11 cellular contexts compared by ENCODE assay signal in the genomic region with DNA sequence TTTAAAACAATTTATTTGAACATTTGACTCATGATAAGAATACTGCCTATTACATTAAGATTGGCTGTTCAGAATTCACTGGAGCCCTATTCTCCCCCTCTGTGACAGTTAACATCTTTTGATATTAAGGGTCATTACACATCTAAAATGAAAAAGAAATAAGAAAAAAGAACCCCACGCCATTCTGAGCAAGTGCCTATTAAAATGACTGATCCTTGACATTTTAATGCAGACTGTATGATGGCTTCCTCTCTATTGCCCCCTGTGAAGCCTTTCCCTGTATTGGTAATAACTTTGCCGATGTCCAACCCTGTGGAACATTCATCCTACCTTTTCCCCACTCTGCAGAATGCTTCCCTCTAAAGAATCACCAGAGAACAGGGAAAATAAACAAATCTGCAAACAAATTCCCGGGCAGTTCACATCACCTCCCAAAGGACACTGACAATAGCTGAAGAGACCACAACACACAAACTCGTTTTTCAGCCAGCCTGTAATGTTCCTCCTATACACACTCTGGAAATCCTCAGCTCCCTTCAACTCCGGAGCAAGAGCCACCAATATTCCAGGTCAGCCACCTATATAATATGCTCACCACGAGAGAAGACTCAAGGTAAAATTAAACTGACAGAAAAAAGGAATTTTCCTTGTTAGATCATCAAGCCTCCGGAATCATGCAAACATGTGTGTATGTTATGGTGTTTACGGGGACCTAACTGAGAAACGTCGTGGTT. TPM values are rescaled to one million over a fixed set of nuclear protein-coding genes. Genes with fewer than 3 reads are reported as not detected.
DNase-seq lines count a peak whose midpoint lies in the region; ATAC-seq, FAIRE-seq and TF ChIP-seq lines count a peak whose summit lies in the region.
"Had no signal": no experiment of that assay in that cellular context is flagged by ENCODE, and none has a peak within 500 bp of the region (broad histone marks: within the 10 kb centered on the region; RNA-seq: fewer than 3 reads in every experiment).

No MANE protein-coding gene starts in this region.

- H3K4me1 Mint-ChIP-seq in activated CD8-positive, alpha-beta T cell treated with anti-CD3 and anti-CD28 coated beads for 36 hours (ENCODE audit: low read depth) = peaks cover 59% of the 10 kb centered on the region

- CTCF ChIA-PET in HepG2 (lab: Yijun Ruan, JAX; ENCODE audit: low intra/inter-chr PET ratio, low total read pairs) = no interaction called here
- CTCF ChIA-PET in activated CD8-positive, alpha-beta T cell treated with anti-CD3 and anti-CD28 coated beads for 36 hours (lab: Charles Lee) = interaction anchor here (0.9 to 14.9 kb wide), 8 partner anchors 12 to 55 kb away, joined by 3 to 114 read pairs (median 6); no protein-coding TSS in a partner anchor

- TSS peak; percentile 35 for BruUV-seq in HepG2 (replicated peaks; lab: Mats Ljungman, UMichigan)

- in situ Hi-C loops in HepG2 (cut with HindIII; ENCODE audit: extremely low pct_ligation_motif_present, low pct_unique_long_range_greater_than_20kb) = no loop called here

- no peak for DNase-seq in HepG2 (ENCODE audit: low spot score)
- DNase-seq in right lobe of liver = no peak
- no peak for DNase-seq in activated CD8-positive, alpha-beta T cell treated with anti-CD3 and anti-CD28 coated beads for 36 hours
- no peak for DNase-seq in keratinocyte (ENCODE audit: low read depth, low spot score)
- DNase-seq in mucosa of gallbladder (ENCODE audit: low spot score) = no peak
- DNase-seq: stimulated activated CD4-positive, alpha-beta T cell treated with anti-CD3 and anti-CD28 coated beads, Interleukin-15, amount 100 ng/mL, for 24 hours; SW 1271 had no signal

- H3K9ac ChIP-seq in HepG2 (ENCODE audit: insufficient read depth, low read depth, low read length) = no peak overlapping the region
- H3K9ac ChIP-seq in keratinocyte (ENCODE audit: control insufficient read depth, extremely low read depth, insufficient read depth, low read length) = no peak overlapping the region

- H3K27ac Mint-ChIP-seq in activated CD8-positive, alpha-beta T cell treated with anti-CD3 and anti-CD28 coated beads for 36 hours = peak overlapping the region; percentile 83

- WGBS in HepG2 (ENCODE audit: low lambda C conversion rate) = 40% methylated on average over 10 of the region's 10 CpGs
- WGBS in right lobe of liver (ENCODE audit: insufficient coverage, low coverage, low lambda C conversion rate, missing lambda C conversion rate) = 66% methylated on average over 10 of the region's 10 CpGs

- H3K79me2 ChIP-seq in HepG2 (ENCODE audit: insufficient read depth, low read length) = peaks cover 21% of the 10 kb centered on the region
- H3K79me2 ChIP-seq in keratinocyte (ENCODE audit: control insufficient read depth, insufficient read depth, low read length) = peaks cover 50% of the 10 kb centered on the region

- H3K9me1 ChIP-seq in keratinocyte (ENCODE audit: control insufficient read depth, extremely low read depth, insufficient read depth, low read length) = peaks cover 2% of the 10 kb centered on the region

- no peaks in the 10 kb centered on the region for H3K9me3 ChIP-seq in HepG2 (ENCODE audit: low read length)
- no peaks in the 10 kb centered on the region for H3K9me3 ChIP-seq in right lobe of liver
- H3K9me3 ChIP-seq in keratinocyte (ENCODE audit: control insufficient read depth, low read depth, low read length) = no peaks in the 10 kb centered on the region

- H3K4me3 ChIP-seq in HepG2 (replicated peaks in 1 of 3; ENCODE audit: insufficient read depth in 1 of 3, low read depth in 2 of 3, low read length in 3 of 3) = peak overlapping the region in 2 of 3 experiments; percentile 77 to 86; a peak in 2 of 6 replicates
- no peak overlapping the region for H3K4me3 ChIP-seq in right lobe of liver
- H3K4me3 ChIP-seq in keratinocyte (ENCODE audit: control insufficient read depth in 2 of 3, extremely low read depth in 1 of 3, insufficient read depth in 2 of 3, low read depth in 1 of 3, low read length in 3 of 3) = peak overlapping the region in 1 of 3 experiments; percentile 78

- H2AFZ ChIP-seq in HepG2 (ENCODE audit: low read length) (no peak overlapping the region), keratinocyte (ENCODE audit: control insufficient read depth, low read length) (no peak overlapping the region)

- ATAC-seq in HepG2 (no peak), right lobe of liver (no peak), GM18511 (IDR thresholded peaks at IDR 0.05; ENCODE audit: unreplicated experiment) (no peak), GM21619 (IDR thresholded peaks at IDR 0.05; ENCODE audit: unreplicated experiment) (no peak), GM19395 (IDR thresholded peaks at IDR 0.05; ENCODE audit: unreplicated experiment) (no peak)
- no peak for ATAC-seq in activated CD8-positive, alpha-beta T cell treated with anti-CD3 and anti-CD28 coated beads for 36 hours

- H3K4me2 ChIP-seq in HepG2 (ENCODE audit: low read depth, low read length) (peak overlapping the region; percentile 99), keratinocyte (ENCODE audit: control insufficient read depth, extremely low read depth, insufficient read depth, low read depth, low read length) (peak overlapping the region; percentile 97)

- H3K27me3 ChIP-seq in HepG2 (ENCODE audit: control insufficient read depth in 1 of 2, insufficient read depth in 2 of 2, low read length in 2 of 2) (peaks cover 0 to 17% of the 10 kb centered on the region in 2 experiments; a peak in 1 of 5 replicates), right lobe of liver (no peaks in the 10 kb centered on the region), keratinocyte (ENCODE audit: control insufficient read depth, extremely low read depth, insufficient read depth, low read length) (no peaks in the 10 kb centered on the region)

- intact Hi-C loops in HepG2 (cut with micrococcal nuclease; ENCODE audit: unreplicated experiment) = loop anchor here (5.0 kb wide), 1 partner anchor 33 kb away; no protein-coding TSS in a partner anchor
- intact Hi-C loops in right lobe of liver (cut with DNase I) = no loop called here
- intact Hi-C loops in activated CD8-positive, alpha-beta T cell treated with anti-CD3 and anti-CD28 coated beads for 36 hours (cut with micrococcal nuclease) = loop anchor here (1.0 to 5.0 kb wide), 2 partner anchors 29 to 37 kb away; no protein-coding TSS in a partner anchor

- H3K36me3 Mint-ChIP-seq in activated CD8-positive, alpha-beta T cell treated with anti-CD3 and anti-CD28 coated beads for 36 hours (ENCODE audit: low read depth) = peaks cover 18% of the 10 kb centered on the region

- peak overlapping the region; percentile 83 for H3K4me3 Mint-ChIP-seq in activated CD8-positive, alpha-beta T cell treated with anti-CD3 and anti-CD28 coated beads for 36 hours

- no peak for TF ChIP-seq RAD21 in HepG2 (CRISPR knock-in tag; IDR thresholded peaks at IDR 0.05)

- TF ChIP-seq CTCF in HepG2 (CRISPR knock-in tag; IDR thresholded peaks at IDR 0.05) (no peak), right lobe of liver (IDR thresholded peaks at IDR 0.05) (no peak), keratinocyte (optimal IDR thresholded peaks at IDR 0.05 in 1 of 3, IDR thresholded peaks at IDR 0.05 in 1 of 3, conservative IDR thresholded peaks at IDR 0.05 in 1 of 3; ENCODE audit: extremely low read depth in 1 of 3, insufficient read depth in 2 of 3, low read length in 3 of 3) (no peak)
- TF ChIP-seq CTCF in activated CD8-positive, alpha-beta T cell treated with anti-CD3 and anti-CD28 coated beads for 36 hours (IDR thresholded peaks at IDR 0.05) = peak; percentile 13

- dilution Hi-C loops in keratinocyte (cut with MboI; ENCODE audit: extremely low pct_ligation_motif_present, low sequenced_read_pairs) = no loop called here

- no peaks in the 10 kb centered on the region for H3K36me3 ChIP-seq in HepG2 (replicated peaks in 1 of 2; ENCODE audit: control insufficient read depth in 1 of 2, insufficient read depth in 2 of 2, low read length in 2 of 2)
- H3K36me3 ChIP-seq in right lobe of liver = no peaks in the 10 kb centered on the region
- H3K36me3 ChIP-seq in keratinocyte (ENCODE audit: control insufficient read depth in 2 of 2, extremely low read depth in 1 of 2, insufficient read depth in 2 of 2, low read length in 2 of 2) = peaks cover 0 to 1% of the 10 kb centered on the region in 2 experiments

- H4K20me1 ChIP-seq in HepG2 (ENCODE audit: insufficient read depth, low read length) = no peaks in the 10 kb centered on the region; the same call in 1 of the 2 replicates
- peaks cover 6% of the 10 kb centered on the region for H4K20me1 ChIP-seq in keratinocyte (ENCODE audit: control insufficient read depth, extremely low read depth, insufficient read depth, low read length)

- TF ChIP-seq POLR2A in HepG2 (IDR thresholded peaks at IDR 0.05; ENCODE audit: insufficient read depth in 1 of 2, low read depth in 2 of 2, low read length in 2 of 2) = no peak
- no peak for TF ChIP-seq POLR2A in right lobe of liver (IDR thresholded peaks at IDR 0.05)

- H3K4me1 ChIP-seq in HepG2 (ENCODE audit: insufficient read depth, low read length) (peaks cover 70% of the 10 kb centered on the region), right lobe of liver (peaks cover 0 to 17% (median 4%) of the 10 kb centered on the region in 4 donors), keratinocyte (ENCODE audit: control insufficient read depth, extremely low read depth, insufficient read depth, low read length) (peaks cover 16% of the 10 kb centered on the region)

- POLR2A ChIA-PET in HepG2 (lab: Yijun Ruan, JAX) = interaction anchor here (0.6 to 3.7 kb wide), 5 partner anchors 10 to 264 kb away, joined by 3 to 13 read pairs (median 5); partner anchors contain the start of gene PYGL
- POLR2A ChIA-PET in activated CD8-positive, alpha-beta T cell treated with anti-CD3 and anti-CD28 coated beads for 36 hours (lab: Charles Lee) = interaction anchor here (0.9 to 5.6 kb wide), 15 partner anchors 8 to 51 kb away, joined by 3 to 39 read pairs (median 5); no protein-coding TSS in a partner anchor

- TF ChIP-seq EP300 in HepG2 (IDR thresholded peaks at IDR 0.05; ENCODE audit: low read depth in 2 of 2, low read length in 2 of 2) (no peak), HepG2 (CRISPR knock-in tag; IDR thresholded peaks at IDR 0.05; ENCODE audit: borderline replicate concordance) (no peak)

- no peaks in the 10 kb centered on the region for H3K9me3 Mint-ChIP-seq in activated CD8-positive, alpha-beta T cell treated with anti-CD3 and anti-CD28 coated beads for 36 hours

- H3K27ac ChIP-seq in HepG2 (ENCODE audit: extremely low read length, insufficient read depth, low read length) = no peak overlapping the region
- no peak overlapping the region for H3K27ac ChIP-seq in right lobe of liver
- no peak overlapping the region for H3K27ac ChIP-seq in keratinocyte (ENCODE audit: control insufficient read depth, insufficient read depth, low read length)

- no peaks in the 10 kb centered on the region for H3K27me3 Mint-ChIP-seq in activated CD8-positive, alpha-beta T cell treated with anti-CD3 and anti-CD28 coated beads for 36 hours

- FAIRE-seq in HepG2 (lab: Jason Lieb, UNC) (no peak), keratinocyte (lab: Jason Lieb, UNC) (no peak)

RNA-seq across cellular contexts. Expression of gene NIN, which starts 2.1 kb away (rescaled TPM):
- total RNA-seq in HepG2 (2016; rRNA removed; fragmentation: Illumina TruSeq; extraction: Trizol) (9.7 and 11.6 TPM in 2 replicates), right lobe of liver (10 to 100 TPM in 1 of 6 experiments, 1 to 10 TPM in 5; 6.4 to 10.9 (median 7.5) TPM), mucosa of gallbladder (28.3 TPM)
- 2.4 and 2.5 TPM in 2 replicates for total RNA-seq in HepG2 (2016; cell fraction: cytosol; rRNA removed; fragmentation: Illumina TruSeq; extraction: Trizol; ENCODE audit: low read depth)
- total RNA-seq in HepG2 (2016; cell fraction: insoluble cytoplasmic fraction; rRNA removed; fragmentation: Illumina TruSeq; extraction: Trizol) = 9.5 and 10.5 TPM in 2 replicates
- 4.7 and 5.1 TPM in 2 replicates for total RNA-seq in HepG2 (2016; cell fraction: membrane; rRNA removed; fragmentation: Illumina TruSeq; extraction: Trizol)
- total RNA-seq in HepG2 (2016; cell fraction: nucleus; rRNA removed; fragmentation: Illumina TruSeq; extraction: Trizol) = 15.1 and 17.0 TPM in 2 replicates
- polyA plus RNA-seq in HepG2 (2011; rRNA removed) (2.5 and 2.8 TPM in 2 replicates), keratinocyte (7.9 to 15.2 TPM (median 13.8 TPM) in 3 replicates)
- polyA plus RNA-seq in HepG2 (2011; cell fraction: cytosol; rRNA removed) = 1.1 and 2.0 TPM in 2 replicates
- polyA plus RNA-seq in HepG2 (2011; cell fraction: nucleus; rRNA removed) = 3.9 and 4.5 TPM in 2 replicates
- polyA plus RNA-seq in HepG2 (2012) = 3.0 and 5.9 TPM in 2 replicates
- 1.0 and 1.5 TPM in 2 replicates for polyA plus RNA-seq in HepG2 (2016; cell fraction: cytosol; fragmentation: Illumina TruSeq; extraction: Trizol; ENCODE audit: low read depth)
- polyA plus RNA-seq in HepG2 (2016; cell fraction: insoluble cytoplasmic fraction; fragmentation: Illumina TruSeq; extraction: Trizol; ENCODE audit: low read depth) = 5.5 and 6.0 TPM in 2 replicates
- 1.3 and 2.4 TPM in 2 replicates for polyA plus RNA-seq in HepG2 (2016; cell fraction: membrane; fragmentation: Illumina TruSeq; extraction: Trizol; ENCODE audit: low read depth)
- 9.0 and 13.1 TPM in 2 replicates for polyA plus RNA-seq in HepG2 (2016; cell fraction: nucleus; fragmentation: Illumina TruSeq; extraction: Trizol; ENCODE audit: insufficient read depth, low read depth)
- 11.8 and 30.5 TPM in 2 replicates for polyA minus RNA-seq in HepG2 (2011; rRNA and poly(A)+ RNA removed; ENCODE audit: low replicate concordance)
- polyA minus RNA-seq in HepG2 (2011; cell fraction: cytosol; rRNA and poly(A)+ RNA removed) = 6.8 and 8.1 TPM in 2 replicates
- 19.8 and 20.9 TPM in 2 replicates for polyA minus RNA-seq in HepG2 (2011; cell fraction: nucleus; rRNA and poly(A)+ RNA removed)
- total RNA-seq in activated CD8-positive, alpha-beta T cell treated with anti-CD3 and anti-CD28 coated beads for 36 hours = 10 to 100 TPM; 71.9 to 72.8 TPM
- polyA plus RNA-seq in keratinocyte (2011; ENCODE audit: low read depth) = 38.8 TPM
- polyA plus RNA-seq in keratinocyte (2011; cell fraction: cytosol; rRNA removed) = 7.8 and 9.4 TPM in 2 replicates
- 13.2 and 19.2 TPM in 2 replicates for polyA plus RNA-seq in keratinocyte (2011; cell fraction: nucleus; rRNA removed)
- 9.3 and 17.1 TPM in 2 replicates for polyA plus RNA-seq in keratinocyte (2012; ENCODE audit: low replicate concordance)
- 19.9 to 34.5 TPM (median 23.6 TPM) in 3 replicates for polyA minus RNA-seq in keratinocyte
- 11.3 TPM for polyA minus RNA-seq in keratinocyte (2011; cell fraction: cytosol; rRNA and poly(A)+ RNA removed)
- polyA minus RNA-seq in keratinocyte (2011; cell fraction: nucleus; rRNA and poly(A)+ RNA removed) = 14.9 and 33.0 TPM in 2 replicates

RNA-seq across cellular contexts. Expression of gene ABHD12B, which starts 42.9 kb away (rescaled TPM):
- total RNA-seq in HepG2 (2016; rRNA removed; fragmentation: Illumina TruSeq; extraction: Trizol) (not detected in 2 replicates), right lobe of liver (not detected), mucosa of gallbladder (1.0 TPM)
- total RNA-seq in HepG2 (2016; cell fraction: cytosol; rRNA removed; fragmentation: Illumina TruSeq; extraction: Trizol; ENCODE audit: low read depth) = not detected in 2 replicates
- not detected in 2 replicates for total RNA-seq in HepG2 (2016; cell fraction: insoluble cytoplasmic fraction; rRNA removed; fragmentation: Illumina TruSeq; extraction: Trizol)
- not detected in 2 replicates for total RNA-seq in HepG2 (2016; cell fraction: membrane; rRNA removed; fragmentation: Illumina TruSeq; extraction: Trizol)
- not detected in 2 replicates for total RNA-seq in HepG2 (2016; cell fraction: nucleus; rRNA removed; fragmentation: Illumina TruSeq; extraction: Trizol)
- polyA plus RNA-seq in HepG2 (2011; rRNA removed) (not detected in 2 replicates), keratinocyte (0.03 TPM in 1 of 3 replicates, not detected in the others)
- polyA plus RNA-seq in HepG2 (2011; cell fraction: cytosol; rRNA removed) = not detected in 2 replicates
- polyA plus RNA-seq in HepG2 (2011; cell fraction: nucleus; rRNA removed) = not detected in 2 replicates
- polyA plus RNA-seq in HepG2 (2012) = 0.19 and 0.42 TPM in 2 replicates
- polyA plus RNA-seq in HepG2 (2016; cell fraction: cytosol; fragmentation: Illumina TruSeq; extraction: Trizol; ENCODE audit: low read depth) = not detected in 2 replicates
- polyA plus RNA-seq in HepG2 (2016; cell fraction: insoluble cytoplasmic fraction; fragmentation: Illumina TruSeq; extraction: Trizol; ENCODE audit: low read depth) = not detected in 2 replicates
- not detected in 2 replicates for polyA plus RNA-seq in HepG2 (2016; cell fraction: membrane; fragmentation: Illumina TruSeq; extraction: Trizol; ENCODE audit: low read depth)
- polyA plus RNA-seq in HepG2 (2016; cell fraction: nucleus; fragmentation: Illumina TruSeq; extraction: Trizol; ENCODE audit: insufficient read depth, low read depth) = not detected in 2 replicates
- polyA minus RNA-seq in HepG2 (2011; rRNA and poly(A)+ RNA removed; ENCODE audit: low replicate concordance) = not detected in 2 replicates
- not detected in 2 replicates for polyA minus RNA-seq in HepG2 (2011; cell fraction: cytosol; rRNA and poly(A)+ RNA removed)
- not detected in 2 replicates for polyA minus RNA-seq in HepG2 (2011; cell fraction: nucleus; rRNA and poly(A)+ RNA removed)
- not detected for total RNA-seq in activated CD8-positive, alpha-beta T cell treated with anti-CD3 and anti-CD28 coated beads for 36 hours
- polyA plus RNA-seq in keratinocyte (2011; ENCODE audit: low read depth) = 1.9 TPM
- 0.22 TPM in 1 of 2 replicates, not detected in the other for polyA plus RNA-seq in keratinocyte (2011; cell fraction: cytosol; rRNA removed)
- polyA plus RNA-seq in keratinocyte (2011; cell fraction: nucleus; rRNA removed) = 0.08 and 0.35 TPM in 2 replicates
- 0.68 and 4.2 TPM in 2 replicates for polyA plus RNA-seq in keratinocyte (2012; ENCODE audit: low replicate concordance)
- not detected in 3 replicates for polyA minus RNA-seq in keratinocyte
- polyA minus RNA-seq in keratinocyte (2011; cell fraction: cytosol; rRNA and poly(A)+ RNA removed) = not detected
- not detected in 2 replicates for polyA minus RNA-seq in keratinocyte (2011; cell fraction: nucleus; rRNA and poly(A)+ RNA removed)
- total RNA-seq: epithelial cell of proximal tubule had no signal

Comparison
In these comparisons a context has a peak if more than half of its experiments do, and no peak if none do; other contexts are left out.
1. H3K4me3 ChIP-seq: peak in HepG2 (2 of 3); none in right lobe of liver (0 of 3).
2. intact Hi-C loops: an anchor here in HepG2 (5.0 kb wide) and activated CD8-positive, alpha-beta T cell treated with anti-CD3 and anti-CD28 coated beads for 36 hours (1.0 to 5.0 kb wide); none called in right lobe of liver.